ENCODE assay signal across 1 cellular context in the genomic region with DNA sequence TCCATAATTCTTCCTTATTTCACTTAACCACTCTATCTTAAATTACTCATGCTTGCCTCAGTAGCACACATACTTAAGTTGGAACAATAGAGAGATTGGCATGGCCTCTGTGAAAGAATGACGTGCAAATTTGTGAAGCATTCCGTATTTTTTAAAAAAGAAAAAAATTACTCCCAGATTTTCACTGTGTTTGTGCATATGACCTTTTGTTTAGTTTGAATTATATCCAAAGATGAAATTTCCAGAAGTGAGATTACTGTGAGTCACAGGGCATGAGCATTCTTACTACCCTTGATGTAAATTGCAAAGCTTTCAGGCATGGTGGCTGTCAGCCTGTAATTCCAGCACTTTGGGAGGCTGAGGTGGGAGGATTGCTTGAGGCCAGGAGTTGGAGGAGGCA. TPM values are rescaled to one million over a fixed set of nuclear protein-coding genes. Genes with fewer than 3 reads are reported as not detected.
"Had no signal": no experiment of that assay in that cellular context is flagged by ENCODE, and none has a peak within 500 bp of the region (broad histone marks: within the 10 kb centered on the region; RNA-seq: fewer than 3 reads in every experiment).

No MANE protein-coding gene starts in this region.

RNA-seq across cellular contexts. Expression of a gene that starts 45.0 kb away (rescaled TPM):
- total RNA-seq: epithelial cell of proximal tubule had no signal
